23 cellular contexts compared by ENCODE assay signal in the genomic region with DNA sequence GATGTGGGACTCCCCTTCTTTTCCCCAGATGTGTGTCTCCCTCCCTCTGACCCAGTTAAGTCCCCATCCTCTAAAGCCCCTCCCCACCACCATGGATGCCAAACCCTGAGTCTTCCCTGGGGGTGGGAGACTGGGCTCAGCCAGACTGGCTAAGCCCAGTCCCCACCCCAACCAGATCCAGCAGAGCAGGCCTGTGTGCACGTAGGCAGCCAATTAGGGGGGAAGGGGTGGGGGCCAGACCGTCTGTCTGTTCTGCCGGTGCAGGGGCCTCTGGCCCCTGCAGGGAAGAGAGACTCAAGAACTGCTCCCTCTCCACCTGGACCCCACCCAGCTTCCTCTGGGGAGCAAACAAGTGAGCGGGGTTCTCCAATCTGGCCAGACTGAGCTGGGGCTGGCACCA. TPM values are rescaled to one million over a fixed set of nuclear protein-coding genes. Genes with fewer than 3 reads are reported as not detected.
DNase-seq lines count a peak whose midpoint lies in the region; ATAC-seq and TF ChIP-seq lines count a peak whose summit lies in the region.
"Had no signal": no experiment of that assay in that cellular context is flagged by ENCODE, and none has a peak within 500 bp of the region (broad histone marks: within the 10 kb centered on the region; RNA-seq: fewer than 3 reads in every experiment).

No MANE protein-coding gene starts in this region.

- no peak overlapping the region for H3K27ac ChIP-seq in GM23338 (ENCODE audit: low read depth)
- H3K27ac ChIP-seq in right atrium auricular region = peak overlapping the region; percentile 51 to 68
- H3K27ac ChIP-seq in skeletal muscle tissue (ENCODE audit: low read depth, low read length) = peak overlapping the region; percentile 58
- H3K27ac ChIP-seq: ascending aorta, HL-60, SK-N-MC, tibial artery had no signal

- intact Hi-C loops in CD14-positive monocyte (cut with micrococcal nuclease) = no loop called here

- H3F3A ChIP-seq in GM23338 (replicated peaks; ENCODE audit: low read depth) = peaks cover 15% of the 10 kb centered on the region

- H3K4me3 ChIP-seq in GM23338 (peak overlapping the region; percentile 50), right atrium auricular region (peak overlapping the region; percentile 14 to 39), skeletal muscle tissue (ENCODE audit: low read length in 3 of 3) (no peak overlapping the region)
- H3K4me3 ChIP-seq: SK-N-MC, tibial artery had no signal

- H4K20me1 ChIP-seq in GM23338 (replicated peaks; ENCODE audit: insufficient read depth) = no peaks in the 10 kb centered on the region; the same call in 1 of the 2 replicates

- no peak for TF ChIP-seq CTCF in GM23338 (conservative IDR thresholded peaks at IDR 0.05; ENCODE audit: low read depth in 2 of 2)
- TF ChIP-seq CTCF in right atrium auricular region (IDR thresholded peaks at IDR 0.05) = no peak
- no peak for TF ChIP-seq CTCF in CD14-positive monocyte (IDR thresholded peaks at IDR 0.05)
- TF ChIP-seq CTCF in mesothelial cell of epicardium (IDR thresholded peaks at IDR 0.05; ENCODE audit: unreplicated experiment) = no peak

- ATAC-seq in GM23338 (peak; percentile 12), GM18517 (IDR thresholded peaks at IDR 0.05; ENCODE audit: unreplicated experiment) (no peak)

- H3K36me3 ChIP-seq in GM23338 (ENCODE audit: insufficient read depth) (no peaks in the 10 kb centered on the region), right atrium auricular region (no peaks in the 10 kb centered on the region), skeletal muscle tissue (ENCODE audit: control insufficient read depth in 3 of 3, insufficient read depth in 3 of 3, low read length in 3 of 3) (no peaks in the 10 kb centered on the region)
- H3K36me3 ChIP-seq: ascending aorta, tibial artery had no signal

- H3K9ac ChIP-seq in skeletal muscle tissue (ENCODE audit: low read depth in 1 of 3, low read length in 3 of 3) = peak overlapping the region in 1 of 3 donors; percentile 57

- H3K36me3 Mint-ChIP-seq in GM23338 (ENCODE audit: low read depth) = no peaks in the 10 kb centered on the region
- H3K36me3 Mint-ChIP-seq in CD14-positive monocyte = no peaks in the 10 kb centered on the region
- H3K36me3 Mint-ChIP-seq in mesothelial cell of epicardium = no peaks in the 10 kb centered on the region
- H3K36me3 Mint-ChIP-seq: activated CD4-positive, alpha-beta memory T cell treated with anti-CD3 and anti-CD28 coated beads for 36 hours; activated naive CD8-positive, alpha-beta T cell treated with anti-CD3 and anti-CD28 coated beads for 36 hours had no signal

- H3K27ac Mint-ChIP-seq in GM23338 (no peak overlapping the region), CD14-positive monocyte (no peak overlapping the region), mesothelial cell of epicardium (no peak overlapping the region)
- H3K27ac Mint-ChIP-seq: activated CD4-positive, alpha-beta memory T cell treated with anti-CD3 and anti-CD28 coated beads for 36 hours; activated naive CD8-positive, alpha-beta T cell treated with anti-CD3 and anti-CD28 coated beads for 36 hours; dendritic cell treated with granulocyte-macrophage colony-stimulating factor and Interleukin-4, amounts not matched to agents 40 ng/mL and 50 ng/mL, for 4 days; stimulated activated naive CD8-positive, alpha-beta T cell treated with anti-CD3 and anti-CD28 coated beads, Interleukin-15, Interleukin-2, amounts not matched to agents 100 ng/mL and 50 ng/mL, for 24 hours had no signal

- H3K4me3 Mint-ChIP-seq in GM23338 (no peak overlapping the region), CD14-positive monocyte (no peak overlapping the region), mesothelial cell of epicardium (no peak overlapping the region)
- H3K4me3 Mint-ChIP-seq: activated CD4-positive, alpha-beta memory T cell treated with anti-CD3 and anti-CD28 coated beads for 36 hours; activated naive CD8-positive, alpha-beta T cell treated with anti-CD3 and anti-CD28 coated beads for 36 hours; dendritic cell treated with granulocyte-macrophage colony-stimulating factor and Interleukin-4, amounts not matched to agents 40 ng/mL and 50 ng/mL, for 4 days; stimulated activated naive CD8-positive, alpha-beta T cell treated with anti-CD3 and anti-CD28 coated beads, Interleukin-15, Interleukin-2, amounts not matched to agents 100 ng/mL and 50 ng/mL, for 24 hours had no signal

- H3K4me1 ChIP-seq in GM23338 (ENCODE audit: insufficient read depth) = peaks cover 9% of the 10 kb centered on the region
- H3K4me1 ChIP-seq in right atrium auricular region = peaks cover 0 to 7% of the 10 kb centered on the region in 2 donors
- H3K4me1 ChIP-seq in skeletal muscle tissue (ENCODE audit: control insufficient read depth in 3 of 3, insufficient read depth in 3 of 3, low read length in 3 of 3) = no peaks in the 10 kb centered on the region
- H3K4me1 ChIP-seq: ascending aorta had no signal

- no peaks in the 10 kb centered on the region for H3K9me3 Mint-ChIP-seq in GM23338
- no peaks in the 10 kb centered on the region for H3K9me3 Mint-ChIP-seq in CD14-positive monocyte
- no peaks in the 10 kb centered on the region for H3K9me3 Mint-ChIP-seq in mesothelial cell of epicardium
- H3K9me3 Mint-ChIP-seq: activated CD4-positive, alpha-beta memory T cell treated with anti-CD3 and anti-CD28 coated beads for 36 hours; activated naive CD8-positive, alpha-beta T cell treated with anti-CD3 and anti-CD28 coated beads for 36 hours; dendritic cell treated with granulocyte-macrophage colony-stimulating factor and Interleukin-4, amounts not matched to agents 40 ng/mL and 50 ng/mL, for 4 days; stimulated activated naive CD8-positive, alpha-beta T cell treated with anti-CD3 and anti-CD28 coated beads, Interleukin-15, Interleukin-2, amounts not matched to agents 100 ng/mL and 50 ng/mL, for 24 hours had no signal

- no peaks in the 10 kb centered on the region for H3K9me2 ChIP-seq in GM23338 (ENCODE audit: insufficient read depth)

- H3K27me3 ChIP-seq in GM23338 (ENCODE audit: insufficient read depth) = peaks cover 9% of the 10 kb centered on the region
- H3K27me3 ChIP-seq in right atrium auricular region = peaks cover 0 to 6% of the 10 kb centered on the region in 2 donors
- peaks cover 5 to 14% (median 13%) of the 10 kb centered on the region in 3 donors for H3K27me3 ChIP-seq in skeletal muscle tissue (ENCODE audit: control insufficient read depth in 3 of 3, insufficient read depth in 3 of 3, low read length in 3 of 3)
- H3K27me3 ChIP-seq: ascending aorta had no signal

- H3K79me2 ChIP-seq in GM23338 (replicated peaks; ENCODE audit: insufficient read depth) = no peaks in the 10 kb centered on the region

- no peak for DNase-seq in GM23338 (ENCODE audit: low spot score)
- peak; percentile 11 for DNase-seq in NCI-H2227 treated with DMSO at 0.1 percent for 48 hours (lab: John Stamatoyannopoulos, UW)
- no peak for DNase-seq in right atrium auricular region (ENCODE audit: low spot score)
- DNase-seq in activated CD4-positive, alpha-beta T cell treated with anti-CD3 and anti-CD28 coated beads for 1 hour = no peak
- no peak for DNase-seq in CD14-positive monocyte (ENCODE audit: low spot score)
- DNase-seq in mesothelial cell of epicardium (ENCODE audit: low spot score in 2 of 2, unreplicated experiment in 2 of 2) = no peak
- DNase-seq: activated CD4-positive, alpha-beta memory T cell treated with anti-CD3 and anti-CD28 coated beads for 36 hours; activated naive CD8-positive, alpha-beta T cell treated with anti-CD3 and anti-CD28 coated beads for 36 hours; NCI-H2081; NCI-H526; nucleus accumbens; stimulated activated CD4-positive, alpha-beta T cell treated with anti-CD3 and anti-CD28 coated beads, Interleukin-12 subunit alpha, Interleukin-12 subunit beta, amount 100 ng/mL, for 4 hours; tibial artery had no signal

- peak overlapping the region; percentile 76 for H3K4me2 ChIP-seq in GM23338

- H3K4me1 Mint-ChIP-seq in GM23338 (peaks cover 3% of the 10 kb centered on the region; the same call in 1 of the 3 replicates), CD14-positive monocyte (peaks cover 8% of the 10 kb centered on the region), mesothelial cell of epicardium (peaks cover 9% of the 10 kb centered on the region)

- H3K9me3 ChIP-seq in right atrium auricular region (no peaks in the 10 kb centered on the region), skeletal muscle tissue (ENCODE audit: control insufficient read depth in 3 of 3, low read length in 3 of 3) (no peaks in the 10 kb centered on the region)
- H3K9me3 ChIP-seq: ascending aorta, tibial artery had no signal

- H3K27me3 Mint-ChIP-seq in GM23338 (ENCODE audit: insufficient read depth, low read depth, poor library complexity) (peaks cover 13% of the 10 kb centered on the region), CD14-positive monocyte (ENCODE audit: low read depth in 3 of 3) (peaks cover 3 to 5% (median 4%) of the 10 kb centered on the region in 3 donors), mesothelial cell of epicardium (ENCODE audit: low read depth) (no peaks in the 10 kb centered on the region)

- peak overlapping the region; percentile 99 for H2AFZ ChIP-seq in GM23338

TF ChIP-seq in GM23338, 12 proteins besides CTCF, POLR2A, EP300 and RAD21 (continues in another document):
- TF ChIP-seq NANOG (IDR thresholded peaks at IDR 0.05; ENCODE audit: borderline replicate concordance) (no peak), EZH2 (IDR thresholded peaks at IDR 0.05; ENCODE audit: low read depth, unreplicated experiment) (no peak), CREB1 (CRISPR knock-in tag; IDR thresholded peaks at IDR 0.05; ENCODE audit: low read depth) (no peak)
- TF ChIP-seq, protein P1, sequence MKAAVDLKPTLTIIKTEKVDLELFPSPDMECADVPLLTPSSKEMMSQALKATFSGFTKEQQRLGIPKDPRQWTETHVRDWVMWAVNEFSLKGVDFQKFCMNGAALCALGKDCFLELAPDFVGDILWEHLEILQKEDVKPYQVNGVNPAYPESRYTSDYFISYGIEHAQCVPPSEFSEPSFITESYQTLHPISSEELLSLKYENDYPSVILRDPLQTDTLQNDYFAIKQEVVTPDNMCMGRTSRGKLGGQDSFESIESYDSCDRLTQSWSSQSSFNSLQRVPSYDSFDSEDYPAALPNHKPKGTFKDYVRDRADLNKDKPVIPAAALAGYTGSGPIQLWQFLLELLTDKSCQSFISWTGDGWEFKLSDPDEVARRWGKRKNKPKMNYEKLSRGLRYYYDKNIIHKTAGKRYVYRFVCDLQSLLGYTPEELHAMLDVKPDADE (IDR thresholded peaks at IDR 0.05) = no peak

RNA-seq across cellular contexts. Expression of a gene that starts 0.6 kb away (rescaled TPM):
- total RNA-seq in GM23338 (2014; rRNA removed; shearing (Covaris generic)) = not detected in 2 replicates
- polyA plus RNA-seq in GM23338 (2016; fragmentation: Nextera tagmentation; extraction: Ambion mirVana) = 0.63 and 1.1 TPM in 2 replicates
- total RNA-seq in right atrium auricular region = 1 to 10 TPM; 6.8 to 9.0 TPM
- 16.2 TPM for total RNA-seq in skeletal muscle tissue
- polyA plus RNA-seq in CD14-positive monocyte = not detected
- 0.34 TPM in 1 of 3 replicates, not detected in the others for total RNA-seq in mesothelial cell of epicardium
- total RNA-seq: activated CD4-positive, alpha-beta memory T cell treated with anti-CD3 and anti-CD28 coated beads for 36 hours; activated naive CD8-positive, alpha-beta T cell treated with anti-CD3 and anti-CD28 coated beads for 36 hours; LHCN-M2; renal cortical epithelial cell; RPMI7951 had no signal

RNA-seq across cellular contexts. Expression of a gene that starts 33.2 kb away (rescaled TPM):
- total RNA-seq in GM23338 (2014; rRNA removed; shearing (Covaris generic)) = 452 and 479 TPM in 2 replicates
- 221 and 224 TPM in 2 replicates for polyA plus RNA-seq in GM23338 (2016; fragmentation: Nextera tagmentation; extraction: Ambion mirVana)
- total RNA-seq in right atrium auricular region = 100 to 1,000 TPM; 450 to 815 TPM
- total RNA-seq in skeletal muscle tissue = 136 TPM
- 10 to 100 TPM in 1 of 2 donors, 1 to 10 TPM in 1; 3.9 to 12.5 TPM for polyA plus RNA-seq in CD14-positive monocyte
- total RNA-seq in mesothelial cell of epicardium = 374 to 378 TPM (median 377 TPM) in 3 replicates

Comparison
In these comparisons a context has a peak if more than half of its experiments do, and no peak if none do; other contexts are left out.
1. H3K4me3 ChIP-seq: peak in GM23338 (single experiment) and right atrium auricular region (2 of 2); none in skeletal muscle tissue (0 of 3).